Comparison of ENCODE assay signal across 8 cellular contexts in genomic region chr12:124684971-124685688, GRCh38.
DNase-seq lines count a peak whose midpoint lies in the region; TF ChIP-seq lines count a peak whose summit lies in the region.

No MANE protein-coding gene starts in this region.

- H3K4me3 ChIP-seq in choroid plexus epithelial cell (ENCODE audit: low read depth, low read length): peak overlapping the region; percentile 11

- TF ChIP-seq CTCF in choroid plexus epithelial cell (conservative IDR thresholded peaks at IDR 0.05; ENCODE audit: low read depth, low read length) (no peak), GM20000 (IDR thresholded peaks at IDR 0.05; ENCODE audit: extremely low read depth, missing control alignments) (no peak)

- DNase-seq in stimulated activated CD4-positive, alpha-beta T cell treated with anti-CD3 and anti-CD28 coated beads, Interleukin-15, amount 100 ng/mL, for 24 hours: peak; percentile 16
- DNase-seq in stimulated activated CD4-positive, alpha-beta T cell treated with anti-CD3 and anti-CD28 coated beads, Interleukin-4, amount 100 ng/mL, for 4 hours: no peak
- DNase-seq in choroid plexus epithelial cell (ENCODE audit: low read depth) (peak; percentile 72), midbrain (lab: John Stamatoyannopoulos, UW) (peak; percentile 64), SHP77 treated with DMSO at 0.1 percent for 48 hours (lab: John Stamatoyannopoulos, UW) (no peak), SKM-1 (lab: John Stamatoyannopoulos, UW; ENCODE audit: unreplicated experiment) (no peak), GM20000 (ENCODE audit: low spot score) (no peak)
- DNase-seq in activated CD8-positive, alpha-beta memory T cell treated with anti-CD3 and anti-CD28 coated beads, Interleukin-2, amount 50 U/mL, for 48 hours: no peak

Comparison
In these comparisons a context has a peak if more than half of its experiments do, and no peak if none do; other contexts are left out.
1. DNase-seq: peak in stimulated activated CD4-positive, alpha-beta T cell treated with anti-CD3 and anti-CD28 coated beads, Interleukin-15, amount 100 ng/mL, for 24 hours (single experiment), choroid plexus epithelial cell (single experiment) and midbrain (single experiment); none in stimulated activated CD4-positive, alpha-beta T cell treated with anti-CD3 and anti-CD28 coated beads, Interleukin-4, amount 100 ng/mL, for 4 hours (0 of 2), SHP77 treated with DMSO at 0.1 percent for 48 hours (single experiment), SKM-1 (single experiment), activated CD8-positive, alpha-beta memory T cell treated with anti-CD3 and anti-CD28 coated beads, Interleukin-2, amount 50 U/mL, for 48 hours (single experiment) and GM20000 (single experiment).